Comparison of ENCODE assay signal across 17 cellular contexts in the genomic region with DNA sequence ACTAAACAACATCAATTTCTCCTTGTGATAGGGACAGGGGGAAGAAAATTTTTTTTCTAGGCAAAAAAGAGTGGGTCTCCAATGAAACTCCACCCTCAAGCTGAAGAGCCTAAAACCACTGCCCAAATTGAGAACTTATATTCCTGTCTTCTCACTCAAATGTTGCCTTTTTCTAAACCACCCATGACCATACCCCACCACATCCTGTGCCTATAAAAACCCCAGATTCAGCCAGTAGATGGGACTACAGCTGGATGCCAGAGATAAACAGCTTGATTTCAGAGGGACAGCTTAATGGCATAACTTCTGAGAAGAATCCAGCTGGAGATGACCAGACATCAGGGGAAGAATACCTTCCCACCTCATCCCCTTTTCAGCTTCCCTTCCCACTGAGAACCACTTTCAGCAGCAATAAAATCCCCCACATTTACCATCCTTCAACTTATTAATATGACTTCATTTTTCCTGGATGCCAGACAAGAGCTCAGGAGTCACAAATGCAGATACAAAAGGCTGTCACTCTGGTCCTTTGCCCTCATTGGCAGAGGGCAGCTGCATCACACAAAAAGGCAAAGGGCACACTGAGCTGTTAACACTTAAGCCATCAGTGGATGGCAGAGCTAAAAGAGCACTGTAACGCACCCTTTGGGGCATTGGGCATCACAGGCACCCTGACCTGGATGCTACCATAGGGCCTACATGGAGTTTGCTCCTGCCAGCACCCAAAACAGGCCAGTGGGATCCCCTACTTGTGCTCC.
DNase-seq lines count a peak whose midpoint lies in the region; ATAC-seq and TF ChIP-seq lines count a peak whose summit lies in the region.
"Had no signal": no experiment of that assay in that cellular context is flagged by ENCODE, and none has a peak within 500 bp of the region (broad histone marks: within the 10 kb centered on the region; RNA-seq: fewer than 3 reads in every experiment).

No MANE protein-coding gene starts in this region.

- no peak overlapping the region for H3K27ac Mint-ChIP-seq in central memory CD8-positive, alpha-beta T cell (ENCODE audit: low read depth)
- peak overlapping the region; percentile 34 to 67 for H3K27ac Mint-ChIP-seq in natural killer cell treated with Interleukin-12 subunit alpha and Interleukin-12 subunit beta and Interleukin-15 and Interleukin-18, amount 100 ng/mL, for 72 hours
- peak overlapping the region in 1 of 7 donors; percentile 57 for H3K27ac Mint-ChIP-seq in CD14-positive monocyte
- H3K27ac Mint-ChIP-seq: CD4-positive, alpha-beta memory T cell had no signal

- intact Hi-C loops in CD14-positive monocyte (cut with micrococcal nuclease), result no loop called here

- peaks cover 9% of the 10 kb centered on the region for H3K4me1 Mint-ChIP-seq in central memory CD8-positive, alpha-beta T cell
- peaks cover 24 to 25% of the 10 kb centered on the region in 2 donors for H3K4me1 Mint-ChIP-seq in natural killer cell treated with Interleukin-12 subunit alpha and Interleukin-12 subunit beta and Interleukin-15 and Interleukin-18, amount 100 ng/mL, for 72 hours (ENCODE audit: low read depth in 2 of 2)
- no peaks in the 10 kb centered on the region for H3K4me1 Mint-ChIP-seq in CD14-positive monocyte
- H3K4me1 Mint-ChIP-seq: CD4-positive, alpha-beta memory T cell had no signal

- H3K4me2 ChIP-seq in DND-41 (ENCODE audit: insufficient read depth, low read length), result no peak overlapping the region
- no peak overlapping the region for H3K4me2 ChIP-seq in hepatocyte
- H3K4me2 ChIP-seq: BLaER1 had no signal

- H3K79me2 ChIP-seq in DND-41 (ENCODE audit: insufficient read depth, low read length) (no peaks in the 10 kb centered on the region), hepatocyte (no peaks in the 10 kb centered on the region)

- H3K9me3 ChIP-seq in DND-41 (ENCODE audit: insufficient read depth, low read length, severe bottlenecking), result peaks cover 6% of the 10 kb centered on the region
- no peaks in the 10 kb centered on the region for H3K9me3 ChIP-seq in hepatocyte (ENCODE audit: low read depth)
- H3K9me3 ChIP-seq: BLaER1, SJSA1 had no signal

- TF ChIP-seq CTCF in DND-41 (IDR thresholded peaks at IDR 0.05; ENCODE audit: borderline replicate concordance, extremely low read depth, low read length, poor library complexity, severe bottlenecking), result no peak
- no peak for TF ChIP-seq CTCF in hepatocyte (IDR thresholded peaks at IDR 0.05; ENCODE audit: poor library complexity)
- TF ChIP-seq CTCF in CD14-positive monocyte (IDR thresholded peaks at IDR 0.05), result no peak

- no peak overlapping the region for H3K9ac ChIP-seq in DND-41 (ENCODE audit: low read depth, low read length)
- H3K9ac ChIP-seq: BLaER1 had no signal

- DNase-seq in DND-41 (peak; percentile 10), NOMO-1 (lab: John Stamatoyannopoulos, UW; ENCODE audit: unreplicated experiment in 2 of 2) (no peak), hepatocyte (ENCODE audit: low spot score) (no peak), CD14-positive monocyte (ENCODE audit: low spot score) (no peak)
- peak; percentile 52 for DNase-seq in Jurkat, Clone E6-1 (ENCODE audit: low read depth, low spot score)
- no peak for DNase-seq in central memory CD8-positive, alpha-beta T cell (ENCODE audit: low spot score in 2 of 2)
- no peak for DNase-seq in natural killer cell treated with Interleukin-12 subunit alpha and Interleukin-12 subunit beta and Interleukin-15 and Interleukin-18, amount 100 ng/mL, for 72 hours (ENCODE audit: low spot score)
- DNase-seq: CD4-positive, alpha-beta memory T cell; GDM1; NCI-H1105; NCI-H2029; NCI-H2227 treated with DMSO at 0.1 percent for 48 hours; NCI-H524; NCI-H774 had no signal

- H3K4me3 ChIP-seq in DND-41 (ENCODE audit: low read depth in 1 of 2, low read length in 2 of 2), result no peak overlapping the region
- no peak overlapping the region for H3K4me3 ChIP-seq in Jurkat, Clone E6-1 (ENCODE audit: low read length)
- H3K4me3 ChIP-seq in hepatocyte, result no peak overlapping the region
- H3K4me3 ChIP-seq: BLaER1, SJSA1 had no signal

- H3K4me3 Mint-ChIP-seq in central memory CD8-positive, alpha-beta T cell, result peak overlapping the region; percentile 35
- peak overlapping the region; percentile 58 for H3K4me3 Mint-ChIP-seq in natural killer cell treated with Interleukin-12 subunit alpha and Interleukin-12 subunit beta and Interleukin-15 and Interleukin-18, amount 100 ng/mL, for 72 hours
- no peak overlapping the region for H3K4me3 Mint-ChIP-seq in CD14-positive monocyte
- H3K4me3 Mint-ChIP-seq: CD4-positive, alpha-beta memory T cell had no signal

- ATAC-seq in DND-41 (ENCODE audit: insufficient read depth, low read depth), result peak; percentile 65
- peak; percentile 62 for ATAC-seq in central memory CD8-positive, alpha-beta T cell (replicated peaks; ENCODE audit: extremely low read depth, poor library complexity, severe bottlenecking)
- ATAC-seq in natural killer cell treated with Interleukin-12 subunit alpha and Interleukin-12 subunit beta and Interleukin-15 and Interleukin-18, amount 100 ng/mL, for 72 hours, result peak; percentile 74 to 80
- ATAC-seq: Right ventricle myocardium inferior had no signal

- H3K36me3 ChIP-seq in DND-41 (ENCODE audit: insufficient read depth, low read length) (no peaks in the 10 kb centered on the region), hepatocyte (replicated peaks; ENCODE audit: insufficient read depth, low read depth) (no peaks in the 10 kb centered on the region)
- H3K36me3 ChIP-seq: BLaER1, SJSA1 had no signal

- no peaks in the 10 kb centered on the region for H3K9me2 ChIP-seq in hepatocyte (replicated peaks; ENCODE audit: insufficient read depth)

- H3K4me1 ChIP-seq in DND-41 (ENCODE audit: insufficient read depth, low read length) (peaks cover 2% of the 10 kb centered on the region), hepatocyte (ENCODE audit: insufficient read depth) (no peaks in the 10 kb centered on the region)
- H3K4me1 ChIP-seq: SJSA1 had no signal

- no peaks in the 10 kb centered on the region for H3K27me3 ChIP-seq in DND-41 (ENCODE audit: insufficient read depth, low read length, poor library complexity)
- H3K27me3 ChIP-seq in hepatocyte, result no peaks in the 10 kb centered on the region
- H3K27me3 ChIP-seq: BLaER1, SJSA1 had no signal

- no peaks in the 10 kb centered on the region for H3K36me3 Mint-ChIP-seq in central memory CD8-positive, alpha-beta T cell (ENCODE audit: insufficient read depth)
- H3K36me3 Mint-ChIP-seq in natural killer cell treated with Interleukin-12 subunit alpha and Interleukin-12 subunit beta and Interleukin-15 and Interleukin-18, amount 100 ng/mL, for 72 hours, result peaks cover 20% of the 10 kb centered on the region
- H3K36me3 Mint-ChIP-seq in CD14-positive monocyte, result no peaks in the 10 kb centered on the region
- H3K36me3 Mint-ChIP-seq: CD4-positive, alpha-beta memory T cell had no signal

- H2AFZ ChIP-seq in DND-41 (ENCODE audit: low read depth, low read length) (no peak overlapping the region), hepatocyte (no peak overlapping the region)

- H4K20me1 ChIP-seq in DND-41 (ENCODE audit: insufficient read depth, low read length) (no peaks in the 10 kb centered on the region), hepatocyte (ENCODE audit: insufficient read depth, poor library complexity, severe bottlenecking) (no peaks in the 10 kb centered on the region)
- H4K20me1 ChIP-seq: BLaER1 had no signal

- 71% methylated on average over 1 of the region's 1 CpG for WGBS in hepatocyte (ENCODE audit: low lambda C conversion rate, missing lambda C conversion rate)

- H3K27ac ChIP-seq in DND-41 (ENCODE audit: low read length), result no peak overlapping the region; the same call in 1 of the 2 replicates
- no peak overlapping the region for H3K27ac ChIP-seq in hepatocyte
- H3K27ac ChIP-seq: BLaER1, SJSA1 had no signal

- peaks cover 16% of the 10 kb centered on the region for H3K9me3 Mint-ChIP-seq in central memory CD8-positive, alpha-beta T cell
- peaks cover 7% of the 10 kb centered on the region for H3K9me3 Mint-ChIP-seq in natural killer cell treated with Interleukin-12 subunit alpha and Interleukin-12 subunit beta and Interleukin-15 and Interleukin-18, amount 100 ng/mL, for 72 hours
- peaks cover 0 to 23% (median 7%) of the 10 kb centered on the region in 7 donors for H3K9me3 Mint-ChIP-seq in CD14-positive monocyte

- H3K27me3 Mint-ChIP-seq in central memory CD8-positive, alpha-beta T cell, result no peaks in the 10 kb centered on the region
- no peaks in the 10 kb centered on the region for H3K27me3 Mint-ChIP-seq in natural killer cell treated with Interleukin-12 subunit alpha and Interleukin-12 subunit beta and Interleukin-15 and Interleukin-18, amount 100 ng/mL, for 72 hours
- H3K27me3 Mint-ChIP-seq in CD14-positive monocyte (ENCODE audit: low read depth in 3 of 3), result no peaks in the 10 kb centered on the region
- H3K27me3 Mint-ChIP-seq: CD4-positive, alpha-beta memory T cell had no signal

Comparison
In these comparisons a context has a peak if more than half of its experiments do, and no peak if none do; other contexts are left out.
1. DNase-seq: peak in DND-41 (single experiment) and Jurkat, Clone E6-1 (single experiment); none in central memory CD8-positive, alpha-beta T cell (0 of 2), natural killer cell treated with Interleukin-12 subunit alpha and Interleukin-12 subunit beta and Interleukin-15 and Interleukin-18, amount 100 ng/mL, for 72 hours (single experiment), NOMO-1 (0 of 2), hepatocyte (single experiment) and CD14-positive monocyte (single experiment).
2. H3K4me3 Mint-ChIP-seq: peak in central memory CD8-positive, alpha-beta T cell (single experiment) and natural killer cell treated with Interleukin-12 subunit alpha and Interleukin-12 subunit beta and Interleukin-15 and Interleukin-18, amount 100 ng/mL, for 72 hours (single experiment); none in CD14-positive monocyte (0 of 2).
3. Peak in every context shown above with its lines, with median percentiles within 50 percentile points of each other: ATAC-seq.